ENCODE assay signal across 19 cellular contexts in genomic region chr18:13242797-13243196, GRCh38. TPM values are rescaled to one million over a fixed set of nuclear protein-coding genes. Genes with fewer than 3 reads are reported as not detected.
DNase-seq lines count a peak whose midpoint lies in the region; ATAC-seq and TF ChIP-seq lines count a peak whose summit lies in the region.
"Had no signal": no experiment of that assay in that cellular context is flagged by ENCODE, and none has a peak within 500 bp of the region (broad histone marks: within the 10 kb centered on the region; RNA-seq: fewer than 3 reads in every experiment).

No MANE protein-coding gene starts in this region.

- no peak for TF ChIP-seq POLR2A in spleen (IDR thresholded peaks at IDR 0.05)

- intact Hi-C loops in spleen (cut with DNase I; ENCODE audit: low total_unique reads): no loop called here

- H3K9me3 Mint-ChIP-seq in chondrocyte (ENCODE audit: low read depth): no peaks in the 10 kb centered on the region
- peaks cover 0 to 3% (median 0%) of the 10 kb centered on the region in 5 donors for H3K9me3 Mint-ChIP-seq in CD8-positive, alpha-beta memory T cell
- H3K9me3 Mint-ChIP-seq: CD8-positive, alpha-beta T cell had no signal

- ATAC-seq in GM19463 (IDR thresholded peaks at IDR 0.05; ENCODE audit: unreplicated experiment): no peak
- ATAC-seq: CD8-positive, alpha-beta T cell; GM12878 had no signal

- WGBS in spleen, 5 donors: 83 to 97% (median 93%) methylated on average over 5 of the region's 5 CpGs

- peaks cover 14% of the 10 kb centered on the region for H3K4me1 Mint-ChIP-seq in chondrocyte (ENCODE audit: low read depth)
- no peaks in the 10 kb centered on the region for H3K4me1 Mint-ChIP-seq in CD8-positive, alpha-beta memory T cell

- peak; percentile 40 for DNase-seq in activated CD8-positive, alpha-beta memory T cell treated with anti-CD3 and anti-CD28 coated beads for 24 hours
- no peak for DNase-seq in activated CD8-positive, alpha-beta memory T cell treated with anti-CD3 and anti-CD28 coated beads, Interleukin-2, amount 50 U/mL, for 4 hours
- peak; percentile 32 for DNase-seq in DMS 273 treated with DMSO at 0.1 percent for 48 hours (lab: John Stamatoyannopoulos, UW)
- no peak for DNase-seq in chondrocyte (ENCODE audit: low spot score)
- peak; percentile 47 for DNase-seq in spleen
- no peak for DNase-seq in CD8-positive, alpha-beta memory T cell
- DNase-seq in SKM-1 (lab: John Stamatoyannopoulos, UW; ENCODE audit: unreplicated experiment): no peak
- DNase-seq: GDM1, HFFc6, KBM-7, NCI-H146, NCI-H2081 treated with DMSO at 0.1 percent for 48 hours, NCI-H2227 treated with DMSO at 0.1 percent for 48 hours, NCI-H526, SIG-M5 had no signal

- H3K4me3 Mint-ChIP-seq in chondrocyte (ENCODE audit: unreplicated experiment): no peak overlapping the region
- no peak overlapping the region for H3K4me3 Mint-ChIP-seq in CD8-positive, alpha-beta memory T cell
- H3K4me3 Mint-ChIP-seq: CD8-positive, alpha-beta T cell; HFFc6 had no signal

- peak overlapping the region; percentile 32 for H3K27ac Mint-ChIP-seq in chondrocyte (ENCODE audit: unreplicated experiment)
- H3K27ac Mint-ChIP-seq in CD8-positive, alpha-beta memory T cell: no peak overlapping the region
- H3K27ac Mint-ChIP-seq: CD8-positive, alpha-beta T cell; HFFc6 had no signal

- TF ChIP-seq CTCF in chondrocyte (IDR thresholded peaks at IDR 0.05) (no peak), spleen (IDR thresholded peaks at IDR 0.05 in 8 of 11, conservative IDR thresholded peaks at IDR 0.05 in 3 of 11) (no peak)

- CTCF ChIA-PET in CD8-positive, alpha-beta memory T cell (lab: Charles Lee): no interaction called here

- H3K27ac ChIP-seq in spleen: no peak overlapping the region
- H3K27ac ChIP-seq in CD8-positive, alpha-beta memory T cell (ENCODE audit: low read depth, low read length): no peak overlapping the region
- H3K27ac ChIP-seq: BLaER1 had no signal

- no peaks in the 10 kb centered on the region for H3K4me1 ChIP-seq in spleen
- no peaks in the 10 kb centered on the region for H3K4me1 ChIP-seq in CD8-positive, alpha-beta memory T cell (ENCODE audit: insufficient read depth, low read length)

- no peaks in the 10 kb centered on the region for H3K36me3 ChIP-seq in spleen
- H3K36me3 ChIP-seq in CD8-positive, alpha-beta memory T cell (ENCODE audit: insufficient read depth, low read length): no peaks in the 10 kb centered on the region

- peaks cover 9% of the 10 kb centered on the region for H3K36me3 Mint-ChIP-seq in chondrocyte (ENCODE audit: low read depth)
- H3K36me3 Mint-ChIP-seq in CD8-positive, alpha-beta memory T cell: no peaks in the 10 kb centered on the region

- H3K9me3 ChIP-seq in spleen: no peaks in the 10 kb centered on the region
- H3K9me3 ChIP-seq in CD8-positive, alpha-beta memory T cell (ENCODE audit: low read length): no peaks in the 10 kb centered on the region

- no peaks in the 10 kb centered on the region for H3K27me3 Mint-ChIP-seq in chondrocyte (ENCODE audit: low read depth)
- no peaks in the 10 kb centered on the region for H3K27me3 Mint-ChIP-seq in CD8-positive, alpha-beta memory T cell

- no peaks in the 10 kb centered on the region for H3K27me3 ChIP-seq in spleen (replicated peaks in 1 of 7)
- H3K27me3 ChIP-seq in CD8-positive, alpha-beta memory T cell (ENCODE audit: insufficient read depth, low read length, poor library complexity, severe bottlenecking): no peaks in the 10 kb centered on the region
- H3K27me3 ChIP-seq: BLaER1 had no signal

- POLR2A ChIA-PET in CD8-positive, alpha-beta memory T cell (lab: Charles Lee): no interaction called here

- H3K4me3 ChIP-seq in spleen: no peak overlapping the region
- H3K4me3 ChIP-seq in CD8-positive, alpha-beta memory T cell (ENCODE audit: low read length): no peak overlapping the region
- H3K4me3 ChIP-seq: BLaER1, GM12878 had no signal

RNA-seq across cellular contexts. Expression of gene LDLRAD4, which starts 24.2 kb away (rescaled TPM):
- total RNA-seq in chondrocyte: 78.2 to 229 TPM (median 80.5 TPM) in 3 replicates
- total RNA-seq in spleen: 10 to 100 TPM; 34.2 to 80.8 (median 57.8) TPM
- 1 to 10 TPM; 4.5 to 6.2 (median 5.2) TPM for polyA plus RNA-seq in spleen
- 10 to 100 TPM; 27.3 to 30.4 TPM for total RNA-seq in CD8-positive, alpha-beta memory T cell
- polyA plus RNA-seq in CD8-positive, alpha-beta memory T cell: 8.1 TPM
- total RNA-seq: HFFc6 had no signal

Comparison
In these comparisons a context has a peak if more than half of its experiments do, and no peak if none do; other contexts are left out.
1. DNase-seq: peak in activated CD8-positive, alpha-beta memory T cell treated with anti-CD3 and anti-CD28 coated beads for 24 hours (single experiment), DMS 273 treated with DMSO at 0.1 percent for 48 hours (single experiment) and spleen (single experiment); none in activated CD8-positive, alpha-beta memory T cell treated with anti-CD3 and anti-CD28 coated beads, Interleukin-2, amount 50 U/mL, for 4 hours (single experiment), chondrocyte (single experiment), CD8-positive, alpha-beta memory T cell (0 of 5) and SKM-1 (single experiment).